In genomic region chr9:96566401-96567202, GRCh38 we compare ENCODE assay signal across 8 cellular contexts. TPM values are rescaled to one million over a fixed set of nuclear protein-coding genes. Genes with fewer than 3 reads are reported as not detected.
A peak's percentile ranks its signal among the peaks of the same experiment; 100 is the strongest.
DNase-seq lines count a peak whose midpoint lies in the region; ATAC-seq, FAIRE-seq and TF ChIP-seq lines count a peak whose summit lies in the region.

No MANE protein-coding gene starts in this region.

- no peaks in the 10 kb centered on the region for H3K36me3 ChIP-seq in bronchial epithelial cell (ENCODE audit: control insufficient read depth, insufficient read depth, low read length)

- ATAC-seq in GM21529 (IDR thresholded peaks at IDR 0.05; ENCODE audit: unreplicated experiment) (peak; percentile 86), HG02884 (IDR thresholded peaks at IDR 0.05; ENCODE audit: unreplicated experiment) (no peak)

- H3K4me3 ChIP-seq in bronchial epithelial cell (ENCODE audit: low read depth, low read length): peak overlapping the region; percentile 65

- in situ Hi-C loops in KBM-7 (cut with MboI; ENCODE audit: low pct_unique_long_range_greater_than_20kb, low sequenced_read_pairs): no loop called here

- DNase-seq in EL: peak; percentile 68
- DNase-seq in KBM-7: peak; percentile 79
- peak; percentile 49 to 74 (median 58) for DNase-seq in activated CD4-positive, CD25-positive, alpha-beta regulatory T cell (lab: John Stamatoyannopoulos, UW)
- DNase-seq in bronchial epithelial cell (ENCODE audit: low read depth): peak; percentile 35
- peak; percentile 33 for DNase-seq in iris pigment epithelial cell (ENCODE audit: low read depth)
- DNase-seq in stimulated activated CD4-positive, alpha-beta T cell treated with anti-CD3 and anti-CD28 coated beads, Interleukin-12 subunit alpha, Interleukin-12 subunit beta, amount 100 ng/mL, for 24 hours (ENCODE audit: low read depth in 2 of 2): peak; percentile 45 to 67

- H3K27me3 ChIP-seq in bronchial epithelial cell (ENCODE audit: control insufficient read depth, insufficient read depth, low read length): no peaks in the 10 kb centered on the region

- peak; percentile 65 for TF ChIP-seq CTCF in bronchial epithelial cell (IDR thresholded peaks at IDR 0.05; ENCODE audit: insufficient read depth, low read length, severe bottlenecking)

- FAIRE-seq in bronchial epithelial cell (lab: Jason Lieb, UNC): no peak

RNA-seq across cellular contexts. Expression of gene CDC14B, which starts 53.0 kb away (rescaled TPM):
- 8.4 and 11.6 TPM in 2 replicates for total RNA-seq in bronchial epithelial cell
